Comparison of ENCODE assay signal across 9 cellular contexts in the genomic region with DNA sequence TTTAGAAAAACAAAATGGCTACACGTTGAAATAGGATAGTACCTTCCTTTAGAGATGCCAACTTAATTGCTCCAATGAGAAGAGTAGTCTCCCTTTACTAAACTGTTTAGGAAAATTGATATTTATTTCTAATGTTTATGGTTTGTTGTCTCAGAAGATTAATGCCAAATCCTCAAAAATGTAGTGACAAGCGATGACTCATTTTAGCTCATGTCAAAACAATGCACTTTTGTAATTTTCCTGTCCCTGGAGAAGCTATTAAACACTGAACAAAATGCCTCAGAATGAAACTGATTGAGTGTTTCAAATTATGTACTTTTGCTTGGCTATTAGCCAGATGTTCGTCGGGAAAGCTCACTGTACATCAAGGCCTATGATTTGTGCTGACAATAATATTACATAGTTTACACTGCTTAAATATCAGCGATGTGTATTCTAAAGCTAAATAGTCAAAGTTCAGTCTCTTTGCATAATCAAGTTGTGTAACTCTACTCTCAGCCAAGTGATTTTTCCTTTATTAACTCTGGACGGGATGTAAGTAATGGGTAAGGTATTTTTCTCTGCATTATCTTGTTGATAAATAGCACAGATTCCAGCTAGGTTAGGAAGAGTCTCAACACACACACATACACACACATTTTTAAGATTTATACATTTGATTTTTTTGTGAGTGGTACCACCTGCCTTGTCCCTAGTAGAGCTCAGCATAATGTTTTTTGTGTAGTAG.
DNase-seq lines count a peak whose midpoint lies in the region; ATAC-seq and TF ChIP-seq lines count a peak whose summit lies in the region.
"Had no signal": no experiment of that assay in that cellular context is flagged by ENCODE, and none has a peak within 500 bp of the region (broad histone marks: within the 10 kb centered on the region; RNA-seq: fewer than 3 reads in every experiment).

No MANE protein-coding gene starts in this region.

- H3K9me3 Mint-ChIP-seq in CD4-positive, alpha-beta T cell: no peaks in the 10 kb centered on the region

- POLR2A ChIA-PET in HEK293 (lab: Yijun Ruan, JAX) (no interaction called here), RWPE1 (lab: Yijun Ruan, JAX; ENCODE audit: low non-redundant PET) (interaction anchor here (0.7 kb wide), 1 partner anchor 22 kb away, joined by 3 read pairs; no protein-coding TSS in a partner anchor)
- POLR2A ChIA-PET in CD4-positive, alpha-beta T cell (lab: Charles Lee): no interaction called here

- no peaks in the 10 kb centered on the region for H3K27me3 Mint-ChIP-seq in CD4-positive, alpha-beta T cell

- H3K4me3 ChIP-seq in HEK293 (ENCODE audit: low read depth, low read length): no peak overlapping the region
- no peak overlapping the region for H3K4me3 ChIP-seq in foreskin fibroblast (ENCODE audit: low read depth in 1 of 2, low read length in 2 of 2)
- no peak overlapping the region for H3K4me3 ChIP-seq in skin epidermis
- H3K4me3 ChIP-seq: HAP-1 had no signal

- H3K9me3 ChIP-seq in HEK293 (ENCODE audit: control insufficient read depth, insufficient read depth, low read depth, low read length): no peaks in the 10 kb centered on the region
- H3K9me3 ChIP-seq in CD4-positive, alpha-beta T cell (ENCODE audit: control insufficient read depth, low read length): no peaks in the 10 kb centered on the region
- H3K9me3 ChIP-seq: HAP-1 had no signal

- H3K27ac ChIP-seq in HEK293 (ENCODE audit: extremely low read depth, low read depth, low read length) (no peak overlapping the region), RWPE1 (no peak overlapping the region), skin epidermis (peak overlapping the region in 16 of 21 experiments; percentile 2 to 79 (median 58))
- H3K27ac ChIP-seq in CD4-positive, alpha-beta T cell (ENCODE audit: low read depth, low read length): no peak overlapping the region

- H3K4me1 ChIP-seq in HEK293 (ENCODE audit: control insufficient read depth, insufficient read depth, low read length): peaks cover 6% of the 10 kb centered on the region

- no peak for ATAC-seq in HG03520 (IDR thresholded peaks at IDR 0.05; ENCODE audit: unreplicated experiment)
- no peak for ATAC-seq in CD4-positive, alpha-beta T cell (ENCODE audit: poor library complexity)

- CTCF ChIA-PET in HEK293 (lab: Yijun Ruan, JAX) (interaction anchor here (0.6 kb wide), 1 partner anchor 56 kb away, joined by 4 read pairs; no protein-coding TSS in a partner anchor), RWPE1 (lab: Yijun Ruan, JAX) (no interaction called here)
- CTCF ChIA-PET in CD4-positive, alpha-beta T cell (lab: Charles Lee): interaction anchor here (1.1 kb wide), 1 partner anchor 26 kb away, joined by 3 read pairs; no protein-coding TSS in a partner anchor

- intact Hi-C loops in CD4-positive, alpha-beta T cell (cut with DNase I, micrococcal nuclease): no loop called here

- peaks cover 12% of the 10 kb centered on the region for H3K4me1 Mint-ChIP-seq in CD4-positive, alpha-beta T cell (ENCODE audit: low read depth)

- no peaks in the 10 kb centered on the region for H3K36me3 ChIP-seq in HEK293 (ENCODE audit: control insufficient read depth in 2 of 2, insufficient read depth in 1 of 2, low read length in 2 of 2)
- H3K36me3 ChIP-seq: HAP-1 had no signal

- no peak overlapping the region for H3K4me3 Mint-ChIP-seq in CD4-positive, alpha-beta T cell

- DNase-seq in RWPE1 (ENCODE audit: low spot score): peak; percentile 63
- DNase-seq in foreskin fibroblast: peak; percentile 81 to 84
- no peak for DNase-seq in GF-D8 (lab: John Stamatoyannopoulos, UW)
- no peak for DNase-seq in CD4-positive, alpha-beta T cell
- DNase-seq in stimulated activated CD4-positive, alpha-beta T cell treated with anti-CD3 and anti-CD28 coated beads, Interleukin-4, amount 100 ng/mL, for 24 hours: no peak

- H3K36me3 Mint-ChIP-seq in CD4-positive, alpha-beta T cell (ENCODE audit: low read depth): no peaks in the 10 kb centered on the region

- no peaks in the 10 kb centered on the region for H3K27me3 ChIP-seq in CD4-positive, alpha-beta T cell (ENCODE audit: control insufficient read depth, insufficient read depth, low read length)

- H3K27ac Mint-ChIP-seq in CD4-positive, alpha-beta T cell: no peak overlapping the region

- TF ChIP-seq CTCF in HEK293 (tag by site-specific recombination; IDR thresholded peaks at IDR 0.05): no peak
- no peak for TF ChIP-seq CTCF in RWPE1 (conservative IDR thresholded peaks at IDR 0.05; ENCODE audit: low read depth)
- no peak for TF ChIP-seq CTCF in foreskin fibroblast (IDR thresholded peaks at IDR 0.05; ENCODE audit: low read depth, low read length)
- TF ChIP-seq CTCF in CD4-positive, alpha-beta T cell (IDR thresholded peaks at IDR 0.05): no peak

TF ChIP-seq in HEK293, 187 proteins besides CTCF, POLR2A, EP300 and RAD21 (continues in another document):
- TF ChIP-seq, protein P1, sequence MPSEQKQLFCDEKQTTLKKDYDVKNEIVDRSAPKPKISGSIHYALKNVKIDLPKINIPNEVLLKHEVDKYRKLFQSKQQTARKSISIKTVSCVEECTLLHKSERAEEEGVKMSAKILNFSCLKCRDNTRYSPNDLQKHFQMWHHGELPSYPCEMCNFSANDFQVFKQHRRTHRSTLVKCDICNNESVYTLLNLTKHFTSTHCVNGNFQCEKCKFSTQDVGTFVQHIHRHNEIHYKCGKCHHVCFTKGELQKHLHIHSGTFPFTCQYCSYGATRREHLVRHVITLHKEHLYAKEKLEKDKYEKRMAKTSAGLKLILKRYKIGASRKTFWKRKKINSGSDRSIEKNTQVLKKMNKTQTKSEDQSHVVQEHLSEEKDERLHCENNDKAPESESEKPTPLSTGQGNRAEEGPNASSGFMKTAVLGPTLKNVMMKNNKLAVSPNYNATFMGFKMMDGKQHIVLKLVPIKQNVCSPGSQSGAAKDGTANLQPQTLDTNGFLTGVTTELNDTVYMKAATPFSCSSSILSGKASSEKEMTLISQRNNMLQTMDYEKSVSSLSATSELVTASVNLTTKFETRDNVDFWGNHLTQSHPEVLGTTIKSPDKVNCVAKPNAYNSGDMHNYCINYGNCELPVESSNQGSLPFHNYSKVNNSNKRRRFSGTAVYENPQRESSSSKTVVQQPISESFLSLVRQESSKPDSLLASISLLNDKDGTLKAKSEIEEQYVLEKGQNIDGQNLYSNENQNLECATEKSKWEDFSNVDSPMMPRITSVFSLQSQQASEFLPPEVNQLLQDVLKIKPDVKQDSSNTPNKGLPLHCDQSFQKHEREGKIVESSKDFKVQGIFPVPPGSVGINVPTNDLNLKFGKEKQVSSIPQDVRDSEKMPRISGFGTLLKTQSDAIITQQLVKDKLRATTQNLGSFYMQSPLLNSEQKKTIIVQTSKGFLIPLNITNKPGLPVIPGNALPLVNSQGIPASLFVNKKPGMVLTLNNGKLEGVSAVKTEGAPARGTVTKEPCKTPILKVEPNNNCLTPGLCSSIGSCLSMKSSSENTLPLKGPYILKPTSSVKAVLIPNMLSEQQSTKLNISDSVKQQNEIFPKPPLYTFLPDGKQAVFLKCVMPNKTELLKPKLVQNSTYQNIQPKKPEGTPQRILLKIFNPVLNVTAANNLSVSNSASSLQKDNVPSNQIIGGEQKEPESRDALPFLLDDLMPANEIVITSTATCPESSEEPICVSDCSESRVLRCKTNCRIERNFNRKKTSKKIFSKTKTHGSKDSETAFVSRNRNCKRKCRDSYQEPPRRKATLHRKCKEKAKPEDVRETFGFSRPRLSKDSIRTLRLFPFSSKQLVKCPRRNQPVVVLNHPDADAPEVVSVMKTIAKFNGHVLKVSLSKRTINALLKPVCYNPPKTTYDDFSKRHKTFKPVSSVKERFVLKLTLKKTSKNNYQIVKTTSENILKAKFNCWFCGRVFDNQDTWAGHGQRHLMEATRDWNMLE (tag by site-specific recombination; conservative IDR thresholded peaks at IDR 0.05; ENCODE audit: low read depth): no peak
- TF ChIP-seq SCRT2 (tag by site-specific recombination; IDR thresholded peaks at IDR 0.05) (no peak), TCF7L2 (IDR thresholded peaks at IDR 0.05; ENCODE audit: borderline replicate concordance, low read depth, low read length) (no peak), ZNF391 (tag by site-specific recombination; IDR thresholded peaks at IDR 0.05; ENCODE audit: borderline replicate concordance, low read depth) (no peak), ZNF174 (tag by site-specific recombination; IDR thresholded peaks at IDR 0.05) (no peak), ZNF140 (tag by site-specific recombination; IDR thresholded peaks at IDR 0.05) (no peak), YY2 (tag by site-specific recombination; IDR thresholded peaks at IDR 0.05) (no peak), ZNF404 (tag by site-specific recombination; IDR thresholded peaks at IDR 0.05) (no peak), ZNF112 (tag by site-specific recombination; IDR thresholded peaks at IDR 0.05) (no peak), IKZF3 (tag by site-specific recombination; IDR thresholded peaks at IDR 0.05) (peak; percentile 46; the same call in 1 of the 2 replicates), ZNF155 (tag by site-specific recombination; IDR thresholded peaks at IDR 0.05) (no peak), KLF8 (tag by site-specific recombination; IDR thresholded peaks at IDR 0.05) (0 out of 2 replicates have a peak, but pooled peaks have one; percentile 24), ZNF211 (tag by site-specific recombination; IDR thresholded peaks at IDR 0.05; ENCODE audit: low read depth) (no peak), ZNF416 (tag by site-specific recombination; IDR thresholded peaks at IDR 0.05) (no peak), ZNF114 (tag by site-specific recombination; IDR thresholded peaks at IDR 0.05) (no peak), ZNF654 (tag by site-specific recombination; IDR thresholded peaks at IDR 0.05; ENCODE audit: low read depth) (no peak), ZSCAN30 (tag by site-specific recombination; IDR thresholded peaks at IDR 0.05) (no peak), SETDB1 (IDR thresholded peaks at IDR 0.05; ENCODE audit: insufficient read length, low read length) (no peak), ZNF175 (tag by site-specific recombination; IDR thresholded peaks at IDR 0.05) (no peak)
- TF ChIP-seq, protein P2, sequence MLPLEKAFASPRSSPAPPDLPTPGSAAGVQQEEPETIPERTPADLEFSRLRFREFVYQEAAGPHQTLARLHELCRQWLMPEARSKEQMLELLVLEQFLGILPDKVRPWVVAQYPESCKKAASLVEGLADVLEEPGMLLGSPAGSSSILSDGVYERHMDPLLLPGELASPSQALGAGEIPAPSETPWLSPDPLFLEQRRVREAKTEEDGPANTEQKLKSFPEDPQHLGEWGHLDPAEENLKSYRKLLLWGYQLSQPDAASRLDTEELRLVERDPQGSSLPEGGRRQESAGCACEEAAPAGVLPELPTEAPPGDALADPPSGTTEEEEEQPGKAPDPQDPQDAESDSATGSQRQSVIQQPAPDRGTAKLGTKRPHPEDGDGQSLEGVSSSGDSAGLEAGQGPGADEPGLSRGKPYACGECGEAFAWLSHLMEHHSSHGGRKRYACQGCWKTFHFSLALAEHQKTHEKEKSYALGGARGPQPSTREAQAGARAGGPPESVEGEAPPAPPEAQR (tag by site-specific recombination; IDR thresholded peaks at IDR 0.05): no peak

Comparison
In these comparisons a context has a peak if more than half of its experiments do, and no peak if none do; other contexts are left out.
1. H3K27ac ChIP-seq: peak in skin epidermis (16 of 21); none in HEK293 (single experiment), RWPE1 (single experiment) and CD4-positive, alpha-beta T cell (single experiment).
2. DNase-seq: peak in RWPE1 (single experiment) and foreskin fibroblast (2 of 2); none in GF-D8 (single experiment), CD4-positive, alpha-beta T cell (0 of 10) and stimulated activated CD4-positive, alpha-beta T cell treated with anti-CD3 and anti-CD28 coated beads, Interleukin-4, amount 100 ng/mL, for 24 hours (single experiment).